23 cellular contexts compared by ENCODE assay signal in genomic region chrX:133754657-133755056, GRCh38.
DNase-seq lines count a peak whose midpoint lies in the region; ATAC-seq, FAIRE-seq and TF ChIP-seq lines count a peak whose summit lies in the region.
"Had no signal": no experiment of that assay in that cellular context is flagged by ENCODE, and none has a peak within 500 bp of the region (broad histone marks: within the 10 kb centered on the region; RNA-seq: fewer than 3 reads in every experiment).

No MANE protein-coding gene starts in this region.

- FAIRE-seq in astrocyte (lab: Jason Lieb, UNC): peak; percentile 39
- FAIRE-seq: A549, D721Med, GM12878, GM12892, GM18507 had no signal

- no peaks in the 10 kb centered on the region for H3K27me3 Mint-ChIP-seq in astrocyte (ENCODE audit: low read depth, unreplicated experiment)
- H3K27me3 Mint-ChIP-seq: CD4-positive, alpha-beta T cell had no signal

- no peak overlapping the region; the same call in 1 of the 2 replicates for H3K27ac ChIP-seq in BLaER1
- peak overlapping the region; percentile 32; the same call in 1 of the 2 replicates for H3K27ac ChIP-seq in DND-41 (ENCODE audit: low read length)
- H3K27ac ChIP-seq in astrocyte (ENCODE audit: low read depth, low read length): no peak overlapping the region
- H3K27ac ChIP-seq: 22Rv1, A549, C4-2B had no signal

- H3K4me2 ChIP-seq in BLaER1 (peak overlapping the region; percentile 58), DND-41 (ENCODE audit: insufficient read depth, low read length) (0 out of 2 replicates have a peak overlapping the region, but pooled peaks have one; percentile 8), astrocyte (ENCODE audit: low read length) (no peak overlapping the region)
- H3K4me2 ChIP-seq: A549 had no signal

- no peaks in the 10 kb centered on the region for H3K9me3 Mint-ChIP-seq in astrocyte (ENCODE audit: unreplicated experiment)
- H3K9me3 Mint-ChIP-seq: CD4-positive, alpha-beta T cell; CD8-positive, alpha-beta T cell had no signal

- ATAC-seq in DND-41 (ENCODE audit: insufficient read depth, low read depth): peak; percentile 86
- ATAC-seq: A549; CD8-positive, alpha-beta T cell; GM12878 had no signal

- H3K9me3 ChIP-seq in BLaER1 (no peaks in the 10 kb centered on the region), DND-41 (ENCODE audit: insufficient read depth, low read length, severe bottlenecking) (no peaks in the 10 kb centered on the region), astrocyte (ENCODE audit: insufficient read depth, low read depth, low read length) (no peaks in the 10 kb centered on the region)
- H3K9me3 ChIP-seq: A549, Caco-2 had no signal

- no peaks in the 10 kb centered on the region for H3K79me2 ChIP-seq in DND-41 (ENCODE audit: insufficient read depth, low read length)
- H3K79me2 ChIP-seq in astrocyte (ENCODE audit: insufficient read depth, low read length): no peaks in the 10 kb centered on the region

- TF ChIP-seq CTCF in DND-41 (IDR thresholded peaks at IDR 0.05; ENCODE audit: borderline replicate concordance, extremely low read depth, low read length, poor library complexity, severe bottlenecking) (no peak), astrocyte (IDR thresholded peaks at IDR 0.05; ENCODE audit: insufficient read depth, low read depth, low read length) (no peak)

- DNase-seq in DND-41 (no peak), OCI-M1 (lab: John Stamatoyannopoulos, UW) (peak; percentile 2), astrocyte (ENCODE audit: low read depth) (no peak), NCI-H2107 treated with DMSO at 0.1 percent for 48 hours (lab: John Stamatoyannopoulos, UW; ENCODE audit: unreplicated experiment) (no peak), NCI-H2029 treated with DMSO at 0.1 percent for 48 hours (lab: John Stamatoyannopoulos, UW) (no peak), MV-4-11 (lab: John Stamatoyannopoulos, UW) (no peak)
- DNase-seq: AML-193; Caco-2; Calu3; CD4-positive, alpha-beta T cell; CD8-positive, alpha-beta T cell; DMS79 treated with DMSO at 0.1 percent for 48 hours; EL; GDM1 had no signal

- H3K4me3 Mint-ChIP-seq in astrocyte (ENCODE audit: unreplicated experiment): no peak overlapping the region
- H3K4me3 Mint-ChIP-seq: B cell; CD4-positive, alpha-beta T cell; CD8-positive, alpha-beta T cell had no signal

- no peak overlapping the region for H3K27ac Mint-ChIP-seq in astrocyte (ENCODE audit: unreplicated experiment)
- H3K27ac Mint-ChIP-seq: B cell; CD4-positive, alpha-beta T cell; CD8-positive, alpha-beta T cell had no signal

- H3K27me3 ChIP-seq in BLaER1 (peaks cover 74% of the 10 kb centered on the region), DND-41 (ENCODE audit: insufficient read depth, low read length, poor library complexity) (no peaks in the 10 kb centered on the region), astrocyte (ENCODE audit: insufficient read depth, low read length) (no peaks in the 10 kb centered on the region)

- no peaks in the 10 kb centered on the region for H3K4me1 Mint-ChIP-seq in astrocyte (ENCODE audit: low read depth, unreplicated experiment)

- H3K36me3 ChIP-seq in BLaER1: no peaks in the 10 kb centered on the region
- H3K36me3 ChIP-seq in DND-41 (ENCODE audit: insufficient read depth, low read length): no peaks in the 10 kb centered on the region
- H3K36me3 ChIP-seq in astrocyte (ENCODE audit: insufficient read depth, low read length): no peaks in the 10 kb centered on the region

- H3K4me3 ChIP-seq in BLaER1 (no peak overlapping the region), DND-41 (ENCODE audit: low read depth in 1 of 2, low read length in 2 of 2) (no peak overlapping the region), astrocyte (ENCODE audit: insufficient read depth, low read depth, low read length) (no peak overlapping the region)
- H3K4me3 ChIP-seq: A549, GM12878 had no signal

- H3K9ac ChIP-seq in BLaER1 (no peak overlapping the region), DND-41 (ENCODE audit: low read depth, low read length) (no peak overlapping the region), astrocyte (ENCODE audit: low read length) (no peak overlapping the region)

- no peaks in the 10 kb centered on the region for H3K36me3 Mint-ChIP-seq in astrocyte (ENCODE audit: low read depth, unreplicated experiment)
- H3K36me3 Mint-ChIP-seq: CD8-positive, alpha-beta T cell had no signal

- H4K20me1 ChIP-seq in BLaER1 (no peaks in the 10 kb centered on the region), DND-41 (ENCODE audit: insufficient read depth, low read length) (no peaks in the 10 kb centered on the region), astrocyte (ENCODE audit: insufficient read depth, low read length) (no peaks in the 10 kb centered on the region)

- H2AFZ ChIP-seq in DND-41 (ENCODE audit: low read depth, low read length): no peak overlapping the region
- H2AFZ ChIP-seq in astrocyte (ENCODE audit: low read depth, low read length): no peak overlapping the region

- peaks cover 49% of the 10 kb centered on the region for H3K4me1 ChIP-seq in BLaER1
- H3K4me1 ChIP-seq in DND-41 (ENCODE audit: insufficient read depth, low read length): peaks cover 28% of the 10 kb centered on the region
- no peaks in the 10 kb centered on the region for H3K4me1 ChIP-seq in astrocyte (ENCODE audit: insufficient read depth, low read length)
- H3K4me1 ChIP-seq: A549, Caco-2 had no signal
